ENCODE assay signal across 1 cellular context in genomic region chr1:6280761-6281451, GRCh38.
TF ChIP-seq lines count a peak whose summit lies in the region.

No MANE protein-coding gene starts in this region.

TF ChIP-seq in endothelial cell of umbilical vein, 7 proteins besides CTCF, POLR2A, EP300 and RAD21 (continued from another document):
- TF ChIP-seq MAX (IDR thresholded peaks at IDR 0.05; ENCODE audit: insufficient read depth, insufficient read length) (no peak), JUN (IDR thresholded peaks at IDR 0.05; ENCODE audit: borderline replicate concordance, insufficient read depth, insufficient read length, low read depth) (no peak), POLR2AphosphoS5 (IDR thresholded peaks at IDR 0.05; ENCODE audit: insufficient read depth, low read depth, low read length) (no peak)
TF ChIP-seq in endothelial cell of umbilical vein: peak in this region for 0.
